ENCODE assay signal across 1 cellular context in the genomic region with DNA sequence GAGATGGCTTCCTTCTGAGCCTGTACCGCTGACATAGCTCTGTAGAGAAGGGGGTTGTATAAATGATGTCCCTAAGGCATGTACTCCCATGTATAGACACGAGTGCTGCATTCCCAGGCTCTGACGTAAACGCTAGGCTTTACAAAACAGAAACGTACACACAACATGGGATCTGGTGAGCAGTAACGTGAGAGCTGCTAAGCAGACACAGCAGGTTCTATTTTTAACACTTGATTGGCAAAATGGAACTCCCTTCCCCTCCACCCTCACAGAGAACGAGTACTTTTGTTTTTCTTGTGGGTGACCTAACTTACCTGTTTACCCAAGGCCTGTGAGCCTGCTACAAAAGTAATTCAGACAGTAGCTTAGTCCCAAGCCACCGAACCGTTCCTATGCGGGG.
TF ChIP-seq lines count a peak whose summit lies in the region.

No MANE protein-coding gene starts in this region.

TF ChIP-seq in GM23338, 12 proteins besides CTCF, POLR2A, EP300 and RAD21 (continued from another document):
- TF ChIP-seq JUNB (IDR thresholded peaks at IDR 0.05; ENCODE audit: unreplicated experiment) (no peak), ZNF462 (CRISPR knock-in tag; IDR thresholded peaks at IDR 0.05) (no peak), CREB1 (CRISPR knock-in tag; IDR thresholded peaks at IDR 0.05; ENCODE audit: low read depth) (no peak)
